In the genomic region with DNA sequence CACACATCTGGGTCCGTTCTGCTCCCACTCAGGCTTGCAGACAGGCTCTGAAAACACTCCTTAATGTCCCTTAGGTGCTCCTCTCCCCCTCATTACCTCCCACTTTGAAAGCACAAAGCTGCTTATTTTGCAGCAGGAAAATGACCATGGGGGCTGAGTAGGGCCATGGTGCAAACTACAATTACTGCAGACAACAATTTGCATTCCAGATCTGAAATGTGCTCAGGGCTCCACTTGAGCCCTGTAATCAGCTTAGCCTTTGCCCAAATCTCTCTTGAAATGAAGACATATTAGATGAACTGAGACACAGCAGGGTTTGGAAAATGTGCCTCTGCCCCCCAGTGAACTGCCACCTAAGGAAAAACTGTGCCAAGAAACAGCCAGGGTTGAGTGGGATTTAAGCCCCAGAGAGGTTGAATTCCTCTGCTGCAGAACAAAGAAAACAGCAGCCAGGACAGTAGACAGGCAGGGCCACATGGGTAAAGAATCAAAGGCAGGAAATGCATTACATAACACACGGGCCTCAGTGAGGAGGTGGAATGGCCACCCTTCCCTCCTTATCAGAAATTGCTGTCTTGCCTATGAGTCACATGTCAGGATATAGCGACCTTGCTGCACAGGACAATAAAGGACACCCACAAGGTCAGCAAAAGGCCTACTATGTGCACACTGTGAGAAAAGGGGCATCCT, we compare ENCODE assay signal across 9 cellular contexts.
DNase-seq lines count a peak whose midpoint lies in the region; ATAC-seq and TF ChIP-seq lines count a peak whose summit lies in the region.
"Had no signal": no experiment of that assay in that cellular context is flagged by ENCODE, and none has a peak within 500 bp of the region (broad histone marks: within the 10 kb centered on the region; RNA-seq: fewer than 3 reads in every experiment).

No MANE protein-coding gene starts in this region.

- TF ChIP-seq POLR2A in vagina (IDR thresholded peaks at IDR 0.05) = no peak

- no peaks in the 10 kb centered on the region for H3K27me3 ChIP-seq in iPS-20b (ENCODE audit: insufficient read depth, low read length)
- H3K27me3 ChIP-seq in osteoblast (ENCODE audit: insufficient read depth, low read length) = no peaks in the 10 kb centered on the region
- H3K27me3 ChIP-seq in vagina = no peaks in the 10 kb centered on the region

- CTCF ChIA-PET in T-cell (lab: Charles Lee) = interaction anchor here in 1 of 2 donors (1.0 kb wide), 1 partner anchor 103 kb away, joined by 3 read pairs; no protein-coding TSS in a partner anchor

- peaks cover 88% of the 10 kb centered on the region for H3K4me1 Mint-ChIP-seq in stimulated activated naive CD8-positive, alpha-beta T cell treated with anti-CD3 and anti-CD28 coated beads, Interleukin-15, Interleukin-2, amounts not matched to agents 100 ng/mL and 50 ng/mL, for 24 hours (ENCODE audit: low read depth)
- H3K4me1 Mint-ChIP-seq in T-cell = peaks cover 66 to 84% (median 76%) of the 10 kb centered on the region in 3 donors

- H2AFZ ChIP-seq in osteoblast (ENCODE audit: low read length) = no peak overlapping the region

- no peak overlapping the region for H3K4me3 ChIP-seq in iPS-20b (ENCODE audit: low read length)
- no peak overlapping the region for H3K4me3 ChIP-seq in osteoblast (ENCODE audit: insufficient read depth, low read length)
- no peak overlapping the region for H3K4me3 ChIP-seq in vagina

- no peaks in the 10 kb centered on the region for H4K20me1 ChIP-seq in osteoblast (ENCODE audit: insufficient read depth, low read length)

- no peaks in the 10 kb centered on the region for H3K36me3 ChIP-seq in iPS-20b (ENCODE audit: insufficient read depth, low read depth, low read length)
- H3K36me3 ChIP-seq in osteoblast (ENCODE audit: insufficient read depth, low read length) = no peaks in the 10 kb centered on the region
- no peaks in the 10 kb centered on the region for H3K36me3 ChIP-seq in vagina

- no peak for ATAC-seq in stimulated activated naive CD8-positive, alpha-beta T cell treated with anti-CD3 and anti-CD28 coated beads, Interleukin-15, Interleukin-2, amounts not matched to agents 100 U/mL and 50 U/mL, for 24 hours
- peak; percentile 68 to 84 (median 72) for ATAC-seq in T-cell (replicated peaks in 1 of 4)
- ATAC-seq in GM19452 (IDR thresholded peaks at IDR 0.05; ENCODE audit: unreplicated experiment) = no peak

- H3K4me2 ChIP-seq in osteoblast (ENCODE audit: insufficient read depth, low read length) = no peak overlapping the region

- 0 out of 2 replicates have a peak, but pooled peaks cover 2% of the 10 kb centered on the region for H3K4me1 ChIP-seq in iPS-20b (ENCODE audit: insufficient read depth, low read length)
- H3K4me1 ChIP-seq in osteoblast (ENCODE audit: insufficient read depth, low read length) = peaks cover 26% of the 10 kb centered on the region
- peaks cover 28% of the 10 kb centered on the region for H3K4me1 ChIP-seq in vagina

- 0 out of 2 replicates have a peak overlapping the region, but pooled peaks have one; percentile 6 for H3K9ac ChIP-seq in iPS-20b (ENCODE audit: low read depth, low read length)

- intact Hi-C loops in vagina (cut with DNase I) = no loop called here

- H3K9me3 ChIP-seq in iPS-20b (ENCODE audit: insufficient read depth, low read depth, low read length) = no peaks in the 10 kb centered on the region
- H3K9me3 ChIP-seq in osteoblast (ENCODE audit: low read depth, low read length) = no peaks in the 10 kb centered on the region
- H3K9me3 ChIP-seq in vagina = no peaks in the 10 kb centered on the region

- peaks cover 9% of the 10 kb centered on the region for H3K36me3 Mint-ChIP-seq in stimulated activated naive CD8-positive, alpha-beta T cell treated with anti-CD3 and anti-CD28 coated beads, Interleukin-15, Interleukin-2, amounts not matched to agents 100 ng/mL and 50 ng/mL, for 24 hours (ENCODE audit: low read depth)
- no peaks in the 10 kb centered on the region for H3K36me3 Mint-ChIP-seq in T-cell

- no peak for DNase-seq in stimulated activated naive CD8-positive, alpha-beta T cell treated with anti-CD3 and anti-CD28 coated beads, Interleukin-15, Interleukin-2, amounts not matched to agents 100 U/mL and 50 U/mL, for 24 hours
- peak in 18 of 34 experiments; percentile 8 to 42 (median 24) for DNase-seq in T-cell
- no peak for DNase-seq in osteoblast (ENCODE audit: insufficient read length, low spot score, missing footprints)
- DNase-seq in vagina (ENCODE audit: extremely low spot score in 2 of 2) = no peak
- DNase-seq in COLO668 (lab: John Stamatoyannopoulos, UW; ENCODE audit: unreplicated experiment) = no peak
- DNase-seq: DMS53 had no signal

- no peaks in the 10 kb centered on the region for H3K79me2 ChIP-seq in osteoblast (ENCODE audit: insufficient read depth, low read length)

- peaks cover 4% of the 10 kb centered on the region for H3K9me3 Mint-ChIP-seq in stimulated activated naive CD8-positive, alpha-beta T cell treated with anti-CD3 and anti-CD28 coated beads, Interleukin-15, Interleukin-2, amounts not matched to agents 100 ng/mL and 50 ng/mL, for 24 hours
- peaks cover 0 to 3% (median 0%) of the 10 kb centered on the region in 3 donors for H3K9me3 Mint-ChIP-seq in T-cell

- POLR2A ChIA-PET in T-cell (lab: Charles Lee) = no interaction called here

- TF ChIP-seq CTCF in osteoblast (IDR thresholded peaks at IDR 0.05; ENCODE audit: extremely low read depth, low read depth, low read length) = no peak
- no peak for TF ChIP-seq CTCF in vagina (IDR thresholded peaks at IDR 0.05)

- no peak overlapping the region for H3K4me3 Mint-ChIP-seq in stimulated activated naive CD8-positive, alpha-beta T cell treated with anti-CD3 and anti-CD28 coated beads, Interleukin-15, Interleukin-2, amounts not matched to agents 100 ng/mL and 50 ng/mL, for 24 hours
- H3K4me3 Mint-ChIP-seq in T-cell = peak overlapping the region in 2 of 3 donors; percentile 10 to 53

- peak overlapping the region; percentile 29 for H3K27ac Mint-ChIP-seq in stimulated activated naive CD8-positive, alpha-beta T cell treated with anti-CD3 and anti-CD28 coated beads, Interleukin-15, Interleukin-2, amounts not matched to agents 100 ng/mL and 50 ng/mL, for 24 hours
- peak overlapping the region; percentile 95 to 96 for H3K27ac Mint-ChIP-seq in T-cell

- H3K27ac ChIP-seq in iPS-20b (ENCODE audit: low read length) = no peak overlapping the region
- H3K27ac ChIP-seq in osteoblast (ENCODE audit: low read depth, low read length) = no peak overlapping the region
- no peak overlapping the region for H3K27ac ChIP-seq in vagina

- no peaks in the 10 kb centered on the region for H3K27me3 Mint-ChIP-seq in stimulated activated naive CD8-positive, alpha-beta T cell treated with anti-CD3 and anti-CD28 coated beads, Interleukin-15, Interleukin-2, amounts not matched to agents 100 ng/mL and 50 ng/mL, for 24 hours
- no peaks in the 10 kb centered on the region for H3K27me3 Mint-ChIP-seq in T-cell

Comparison
In these comparisons a context has a peak if more than half of its experiments do, and no peak if none do; other contexts are left out.
1. ATAC-seq: peak in T-cell (4 of 4); none in stimulated activated naive CD8-positive, alpha-beta T cell treated with anti-CD3 and anti-CD28 coated beads, Interleukin-15, Interleukin-2, amounts not matched to agents 100 U/mL and 50 U/mL, for 24 hours (single experiment) and GM19452 (single experiment).
2. DNase-seq: peak in T-cell (18 of 34); none in stimulated activated naive CD8-positive, alpha-beta T cell treated with anti-CD3 and anti-CD28 coated beads, Interleukin-15, Interleukin-2, amounts not matched to agents 100 U/mL and 50 U/mL, for 24 hours (single experiment), osteoblast (single experiment), vagina (0 of 2) and COLO668 (single experiment).